1 cellular context compared by ENCODE assay signal in genomic region chr16:27671410-27671809, GRCh38.
TF ChIP-seq lines count a peak whose summit lies in the region.

No MANE protein-coding gene starts in this region.

TF ChIP-seq in H1, 55 proteins besides CTCF, POLR2A, EP300 and RAD21:
- TF ChIP-seq GABPA (IDR thresholded peaks at IDR 0.05; ENCODE audit: borderline replicate concordance, insufficient read depth, low read length) (no peak), SIRT6 (IDR thresholded peaks at IDR 0.05; ENCODE audit: low read length) (no peak), SAP30 (IDR thresholded peaks at IDR 0.05; ENCODE audit: insufficient read depth, insufficient replicate concordance, low read length) (no peak), SP2 (IDR thresholded peaks at IDR 0.05; ENCODE audit: low read length) (no peak), GTF2F1 (IDR thresholded peaks at IDR 0.05; ENCODE audit: borderline replicate concordance, low read depth, low read length) (no peak), TEAD4 (IDR thresholded peaks at IDR 0.05; ENCODE audit: low read depth, low read length) (no peak), BRCA1 (IDR thresholded peaks at IDR 0.05; ENCODE audit: low read depth, low read length) (no peak), JUND (IDR thresholded peaks at IDR 0.05; ENCODE audit: low read length) (no peak), KDM1A (IDR thresholded peaks at IDR 0.05; ENCODE audit: borderline replicate concordance, low read length) (no peak), TAF1 (IDR thresholded peaks at IDR 0.05; ENCODE audit: low read depth, low read length) (no peak), TBP (IDR thresholded peaks at IDR 0.05; ENCODE audit: low read depth, low read length) (no peak), CBX8 (IDR thresholded peaks at IDR 0.05; ENCODE audit: borderline replicate concordance, low read depth, low read length) (no peak), CTBP2 (IDR thresholded peaks at IDR 0.05; ENCODE audit: borderline replicate concordance, insufficient read depth, insufficient read length, low read length) (no peak), RFX5 (IDR thresholded peaks at IDR 0.05; ENCODE audit: borderline replicate concordance, low read depth, low read length) (no peak), MAX (IDR thresholded peaks at IDR 0.05) (no peak), CEBPB (IDR thresholded peaks at IDR 0.05; ENCODE audit: low read depth, low read length) (no peak), SP1 (IDR thresholded peaks at IDR 0.05; ENCODE audit: low read depth, low read length) (no peak), RXRA (IDR thresholded peaks at IDR 0.05; ENCODE audit: insufficient read depth, low read depth, low read length) (no peak), CREB1 (IDR thresholded peaks at IDR 0.05) (no peak), RNF2 (IDR thresholded peaks at IDR 0.05; ENCODE audit: borderline replicate concordance, low read depth, low read length, missing control alignments, poor library complexity, severe bottlenecking) (no peak)
